7 cellular contexts compared by ENCODE assay signal in the genomic region with DNA sequence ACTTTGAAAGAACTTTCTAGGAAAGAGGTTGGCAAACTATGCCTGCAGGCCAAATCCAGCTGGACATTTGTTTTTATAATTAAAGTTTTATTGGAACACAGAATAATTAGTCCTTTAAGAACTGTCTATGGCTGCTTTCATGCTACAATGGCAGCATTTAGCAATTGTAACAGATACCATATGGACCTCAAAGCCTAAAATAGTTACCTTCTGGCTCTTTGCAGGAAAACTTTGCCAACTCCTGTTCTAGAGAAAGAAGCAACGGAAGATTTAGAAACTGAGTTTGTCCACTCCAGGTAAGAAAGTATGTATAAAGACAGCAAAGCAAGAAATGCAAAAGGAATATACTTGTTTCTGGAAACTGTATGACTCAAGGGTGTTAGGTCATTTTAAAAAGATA.
"Had no signal": no experiment of that assay in that cellular context is flagged by ENCODE, and none has a peak within 500 bp of the region (broad histone marks: within the 10 kb centered on the region; RNA-seq: fewer than 3 reads in every experiment).

No MANE protein-coding gene starts in this region.

- H3K4me1 ChIP-seq: HAP-1 had no signal

- H3K9me3 ChIP-seq: HAP-1 had no signal

- H3K27ac ChIP-seq: GM23248, HL-60 had no signal

- H3K36me3 ChIP-seq: HAP-1 had no signal

- DNase-seq: GM23248, GOT3, H7, HFFc6, KG1 had no signal

- H3K4me3 ChIP-seq: GM23248, HAP-1 had no signal
